In the genomic region with DNA sequence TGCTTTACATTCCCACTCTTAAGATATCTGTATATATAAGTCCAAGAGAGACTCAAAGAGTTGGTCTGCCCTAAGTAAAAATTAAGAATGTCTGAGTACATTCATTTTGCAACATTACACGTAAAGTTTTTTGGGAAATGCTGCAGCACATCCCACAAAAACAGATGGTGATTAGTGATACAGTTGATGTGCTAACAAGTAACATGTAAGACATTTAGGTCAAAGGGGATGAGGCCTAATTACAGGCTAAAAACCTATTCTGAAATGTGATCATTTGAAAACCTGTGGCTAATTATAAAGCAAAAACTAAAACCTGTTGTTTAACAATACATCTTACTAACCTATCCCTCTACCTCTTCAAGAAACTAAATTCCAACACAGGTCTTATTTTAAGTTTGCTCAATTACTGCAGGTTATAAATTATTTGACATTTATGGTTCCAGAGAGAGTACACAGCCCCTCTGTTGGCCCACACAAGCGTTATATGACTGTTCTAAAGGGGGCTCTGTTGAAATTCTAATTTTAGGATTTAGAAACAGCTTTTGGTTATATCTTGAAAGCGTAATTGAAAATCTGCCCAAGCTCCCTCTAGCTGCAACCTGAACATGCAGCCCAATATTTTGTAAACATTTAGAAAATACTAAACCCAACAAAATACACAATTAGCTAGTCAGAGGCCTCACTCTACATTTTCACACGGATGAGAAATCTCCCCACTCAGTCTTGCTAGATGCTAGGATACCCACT, we compare ENCODE assay signal across 15 cellular contexts. TPM values are rescaled to one million over a fixed set of nuclear protein-coding genes. Genes with fewer than 3 reads are reported as not detected.
DNase-seq lines count a peak whose midpoint lies in the region; TF ChIP-seq lines count a peak whose summit lies in the region.
"Had no signal": no experiment of that assay in that cellular context is flagged by ENCODE, and none has a peak within 500 bp of the region (broad histone marks: within the 10 kb centered on the region; RNA-seq: fewer than 3 reads in every experiment).

No MANE protein-coding gene starts in this region.

- H3K4me3 Mint-ChIP-seq in immature natural killer cell, result no peak overlapping the region
- H3K4me3 Mint-ChIP-seq: activated naive CD8-positive, alpha-beta T cell treated with anti-CD3 and anti-CD28 coated beads, Interleukin-2, amount 50 U/mL, for 24 hours; T-cell had no signal

- H3K4me2 ChIP-seq in fibroblast of lung (ENCODE audit: extremely low read depth, insufficient read depth, low read length), result no peak overlapping the region

- H3K27me3 ChIP-seq in fibroblast of lung (ENCODE audit: control insufficient read depth, insufficient read depth, low read length) (no peaks in the 10 kb centered on the region), prostate gland (replicated peaks; ENCODE audit: insufficient read depth) (no peaks in the 10 kb centered on the region)
- H3K27me3 ChIP-seq: pancreas had no signal

- no peak overlapping the region for H3K4me3 ChIP-seq in AG10803 (ENCODE audit: low read length)
- H3K4me3 ChIP-seq in fibroblast of lung (replicated peaks in 1 of 4; ENCODE audit: control extremely low read depth in 1 of 4, insufficient read depth in 1 of 4, low read depth in 3 of 4, low read length in 4 of 4), result no peak overlapping the region
- no peak overlapping the region for H3K4me3 ChIP-seq in prostate gland
- H3K4me3 ChIP-seq: pancreas had no signal

- 30% methylated on average over 4 of the region's 4 CpGs for WGBS in prostate gland

- H4K20me1 ChIP-seq in fibroblast of lung (ENCODE audit: control insufficient read depth, extremely low read depth, insufficient read depth, low read length), result no peaks in the 10 kb centered on the region

- H3K27ac ChIP-seq in angular gyrus (ENCODE audit: low read depth, low read length) (peak overlapping the region; percentile 72), fibroblast of lung (ENCODE audit: insufficient read depth, low read length) (peak overlapping the region; percentile 43), prostate gland (peak overlapping the region; percentile 45 to 67)
- H3K27ac ChIP-seq: pancreas had no signal

- H3K27ac Mint-ChIP-seq in immature natural killer cell, result no peak overlapping the region
- H3K27ac Mint-ChIP-seq: activated naive CD8-positive, alpha-beta T cell treated with anti-CD3 and anti-CD28 coated beads, Interleukin-2, amount 50 U/mL, for 24 hours; T-cell had no signal

- peaks cover 7% of the 10 kb centered on the region for H3K36me3 ChIP-seq in fibroblast of lung (ENCODE audit: control insufficient read depth, insufficient read depth, low read length)
- H3K36me3 ChIP-seq in prostate gland, result no peaks in the 10 kb centered on the region

- peaks cover 0 to 3% (median 0%) of the 10 kb centered on the region in 3 donors for H3K27me3 Mint-ChIP-seq in immature natural killer cell (ENCODE audit: low read depth in 3 of 3)
- H3K27me3 Mint-ChIP-seq: activated naive CD8-positive, alpha-beta T cell treated with anti-CD3 and anti-CD28 coated beads, Interleukin-2, amount 50 U/mL, for 24 hours; T-cell had no signal

- intact Hi-C loops in prostate gland (cut with DNase I), result loop anchor here (5.0 kb wide), 1 partner anchor 46 kb away; a partner anchor contains a TSS

- no peak; the same call in 1 of the 2 replicates for TF ChIP-seq CTCF in AG10803 (conservative IDR thresholded peaks at IDR 0.05; ENCODE audit: low read length)
- peak; percentile 44 to 53 for TF ChIP-seq CTCF in fibroblast of lung (conservative IDR thresholded peaks at IDR 0.05 in 1 of 2, IDR thresholded peaks at IDR 0.05 in 1 of 2; ENCODE audit: low read depth in 1 of 2, low read length in 2 of 2)
- peak in 2 of 4 experiments; percentile 15 to 19 for TF ChIP-seq CTCF in prostate gland (IDR thresholded peaks at IDR 0.05)

- no peak overlapping the region for H2AFZ ChIP-seq in fibroblast of lung (ENCODE audit: low read length)

- H3K4me1 Mint-ChIP-seq in immature natural killer cell, result peaks cover 0 to 3% of the 10 kb centered on the region in 2 donors
- H3K4me1 Mint-ChIP-seq: activated naive CD8-positive, alpha-beta T cell treated with anti-CD3 and anti-CD28 coated beads, Interleukin-2, amount 50 U/mL, for 24 hours; T-cell had no signal

- H3K36me3 Mint-ChIP-seq in immature natural killer cell, result peaks cover 14 to 42% (median 22%) of the 10 kb centered on the region in 3 donors

- no peaks in the 10 kb centered on the region for H3K9me3 Mint-ChIP-seq in immature natural killer cell
- H3K9me3 Mint-ChIP-seq: activated naive CD8-positive, alpha-beta T cell treated with anti-CD3 and anti-CD28 coated beads, Interleukin-2, amount 50 U/mL, for 24 hours; T-cell had no signal

- peak; percentile 15 for DNase-seq in AG10803 (ENCODE audit: low read depth)
- DNase-seq in fibroblast of lung (ENCODE audit: low read depth in 2 of 2), result peak in 1 of 2 donors; percentile 71
- DNase-seq in prostate gland (ENCODE audit: low spot score), result no peak
- no peak for DNase-seq in immature natural killer cell
- no peak for DNase-seq in NCI-H446 (lab: John Stamatoyannopoulos, UW)
- DNase-seq in activated CD4-positive, alpha-beta T cell treated with anti-CD3 and anti-CD28 coated beads for 48 hours, result no peak
- no peak for DNase-seq in HCEC 1CT
- DNase-seq: activated naive CD8-positive, alpha-beta T cell treated with anti-CD3 and anti-CD28 coated beads, Interleukin-2, amount 50 U/mL, for 24 hours; effector memory CD4-positive, alpha-beta T cell; NCI-H446 treated with DMSO at 0.1 percent for 48 hours; OCI-M1; stimulated activated CD4-positive, alpha-beta T cell treated with anti-CD3 and anti-CD28 coated beads, Interleukin-1b, Interleukin-23, amount 100 ng/mL, for 48 hours; T-cell had no signal

- peak overlapping the region; percentile 23 for H3K9ac ChIP-seq in fibroblast of lung (ENCODE audit: insufficient read depth, low read length)

- H3K79me2 ChIP-seq in fibroblast of lung (ENCODE audit: control insufficient read depth, insufficient read depth, low read length), result no peaks in the 10 kb centered on the region

- peaks cover 13% of the 10 kb centered on the region for H3K4me1 ChIP-seq in fibroblast of lung (ENCODE audit: control insufficient read depth, extremely low read depth, insufficient read depth, low read length)
- peaks cover 6% of the 10 kb centered on the region for H3K4me1 ChIP-seq in prostate gland (replicated peaks)
- H3K4me1 ChIP-seq: pancreas had no signal

- TF ChIP-seq POLR2A in prostate gland (IDR thresholded peaks at IDR 0.05), result no peak

- H3K9me3 ChIP-seq in fibroblast of lung (ENCODE audit: control insufficient read depth, insufficient read depth, low read depth, low read length), result no peaks in the 10 kb centered on the region
- no peaks in the 10 kb centered on the region for H3K9me3 ChIP-seq in prostate gland
- H3K9me3 ChIP-seq: pancreas had no signal

RNA-seq across cellular contexts. Expression of a gene that starts 42.9 kb away (rescaled TPM):
- total RNA-seq in fibroblast of lung, result 18.0 and 19.0 TPM in 2 replicates
- 19.9 and 21.4 TPM in 2 replicates for polyA plus RNA-seq in fibroblast of lung
- 12.4 and 13.3 TPM in 2 replicates for polyA plus RNA-seq in fibroblast of lung (2012)
- 10.9 and 14.8 TPM in 2 replicates for polyA minus RNA-seq in fibroblast of lung (ENCODE audit: low replicate concordance)
- 10 to 100 TPM; 17.9 to 37.3 TPM for total RNA-seq in prostate gland
- 10 to 100 TPM; 11.7 to 23.6 (median 15.0) TPM for polyA plus RNA-seq in immature natural killer cell

RNA-seq across cellular contexts. Expression of a gene that starts 43.0 kb away (rescaled TPM):
- total RNA-seq in fibroblast of lung, result 16.2 and 19.8 TPM in 2 replicates
- polyA plus RNA-seq in fibroblast of lung, result 10.1 and 11.2 TPM in 2 replicates
- 9.9 and 10.0 TPM in 2 replicates for polyA plus RNA-seq in fibroblast of lung (2012)
- 21.4 and 48.3 TPM in 2 replicates for polyA minus RNA-seq in fibroblast of lung (ENCODE audit: low replicate concordance)
- total RNA-seq in prostate gland, result 10 to 100 TPM; 36.8 to 37.5 TPM
- 1 to 10 TPM; 6.3 to 9.1 (median 7.9) TPM for polyA plus RNA-seq in immature natural killer cell

RNA-seq across cellular contexts. Expression of a gene that starts 43.7 kb away (rescaled TPM):
- total RNA-seq in fibroblast of lung, result 21.1 and 31.2 TPM in 2 replicates
- polyA plus RNA-seq in fibroblast of lung, result 25.9 and 33.6 TPM in 2 replicates
- polyA plus RNA-seq in fibroblast of lung (2012), result 44.8 and 46.4 TPM in 2 replicates
- polyA minus RNA-seq in fibroblast of lung (ENCODE audit: low replicate concordance), result 66.4 and 149 TPM in 2 replicates
- 10 to 100 TPM; 29.5 to 95.5 TPM for total RNA-seq in prostate gland
- polyA plus RNA-seq in immature natural killer cell, result 10 to 100 TPM in 2 of 3 donors, 1 to 10 TPM in 1; 7.1 to 31.3 (median 12.3) TPM
